Comparison of ENCODE assay signal across 17 cellular contexts in the genomic region with DNA sequence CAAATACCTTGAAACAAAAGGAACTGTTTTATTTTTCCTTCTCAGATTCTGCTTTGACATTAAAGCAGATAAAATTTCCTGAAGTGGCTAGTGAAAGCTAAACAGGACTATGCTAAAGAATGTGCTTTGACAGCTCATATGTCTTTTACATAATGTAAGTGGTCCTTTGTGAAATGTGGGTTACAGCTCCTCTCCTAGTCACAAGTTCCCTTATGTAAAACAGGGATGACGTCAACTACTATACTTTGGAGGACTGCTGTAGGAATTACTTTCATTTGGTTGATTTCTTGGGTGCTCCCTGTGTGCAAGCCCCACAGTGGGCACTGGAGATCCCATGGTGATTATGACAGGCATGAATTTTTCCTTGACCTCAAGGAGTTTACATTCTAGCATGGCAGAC.
"Had no signal": no experiment of that assay in that cellular context is flagged by ENCODE, and none has a peak within 500 bp of the region (broad histone marks: within the 10 kb centered on the region; RNA-seq: fewer than 3 reads in every experiment).

No MANE protein-coding gene starts in this region.

- H3K9me3 Mint-ChIP-seq: activated CD8-positive, alpha-beta T cell treated with anti-CD3 and anti-CD28 coated beads for 36 hours; activated naive CD8-positive, alpha-beta T cell treated with anti-CD3 and anti-CD28 coated beads, Interleukin-2, amount 10 ng/mL, durations not matched to agents 7 days and 5 days; activated T-cell treated with anti-CD3 and anti-CD28 coated beads, Interleukin-2, amount 50 U/mL, for 72 hours; stimulated activated effector memory CD8-positive, alpha-beta T cell treated with anti-CD3 and anti-CD28 coated beads, Interleukin-12 subunit alpha, Interleukin-12 subunit beta, amount 100 ng/mL, for 72 hours had no signal

- H3K27ac Mint-ChIP-seq: activated CD8-positive, alpha-beta T cell treated with anti-CD3 and anti-CD28 coated beads for 36 hours; activated naive CD8-positive, alpha-beta T cell treated with anti-CD3 and anti-CD28 coated beads, Interleukin-2, amount 10 ng/mL, durations not matched to agents 7 days and 5 days; activated T-cell treated with anti-CD3 and anti-CD28 coated beads, Interleukin-2, amount 50 U/mL, for 72 hours; naive thymus-derived CD4-positive, alpha-beta T cell; stimulated activated effector memory CD8-positive, alpha-beta T cell treated with anti-CD3 and anti-CD28 coated beads, Interleukin-12 subunit alpha, Interleukin-12 subunit beta, amount 100 ng/mL, for 72 hours had no signal

- H3K4me1 Mint-ChIP-seq: naive thymus-derived CD4-positive, alpha-beta T cell; stimulated activated effector memory CD8-positive, alpha-beta T cell treated with anti-CD3 and anti-CD28 coated beads, Interleukin-12 subunit alpha, Interleukin-12 subunit beta, amount 100 ng/mL, for 72 hours had no signal

- H3K27me3 ChIP-seq: colonic mucosa, tibial nerve had no signal

- H3K4me3 ChIP-seq: colonic mucosa, smooth muscle cell, tibial nerve had no signal

- H3K36me3 Mint-ChIP-seq: activated naive CD8-positive, alpha-beta T cell treated with anti-CD3 and anti-CD28 coated beads, Interleukin-2, amount 10 ng/mL, durations not matched to agents 7 days and 5 days; naive thymus-derived CD4-positive, alpha-beta T cell; stimulated activated effector memory CD8-positive, alpha-beta T cell treated with anti-CD3 and anti-CD28 coated beads, Interleukin-12 subunit alpha, Interleukin-12 subunit beta, amount 100 ng/mL, for 72 hours had no signal

- H3K27ac ChIP-seq: colonic mucosa, neutrophil, tibial nerve, VCaP had no signal

- H3K36me3 ChIP-seq: colonic mucosa, neutrophil, tibial nerve had no signal

- DNase-seq: activated CD4-positive, alpha-beta T cell treated with anti-CD3 and anti-CD28 coated beads for 4 hours; activated CD8-positive, alpha-beta memory T cell treated with anti-CD3 and anti-CD28 coated beads, Interleukin-2, amount 50 U/mL, for 4 hours; activated CD8-positive, alpha-beta T cell treated with anti-CD3 and anti-CD28 coated beads for 36 hours; activated gamma-delta T cell treated with Interleukin-2 at 50 U/mL for 16 hours; activated naive CD8-positive, alpha-beta T cell treated with anti-CD3 and anti-CD28 coated beads, Interleukin-2, amount 10 ng/mL, durations not matched to agents 7 days and 5 days; activated T-cell treated with anti-CD3 and anti-CD28 coated beads, Interleukin-2, amount 50 U/mL, for 72 hours; colonic mucosa; effector CD4-positive, alpha-beta T cell; hypothalamus; naive thymus-derived CD4-positive, alpha-beta T cell; posterior cingulate gyrus; T1000 had no signal

- H3K4me2 ChIP-seq: smooth muscle cell had no signal

- H3K4me3 Mint-ChIP-seq: activated CD8-positive, alpha-beta T cell treated with anti-CD3 and anti-CD28 coated beads for 36 hours; activated naive CD8-positive, alpha-beta T cell treated with anti-CD3 and anti-CD28 coated beads, Interleukin-2, amount 10 ng/mL, durations not matched to agents 7 days and 5 days; activated T-cell treated with anti-CD3 and anti-CD28 coated beads, Interleukin-2, amount 50 U/mL, for 72 hours; naive thymus-derived CD4-positive, alpha-beta T cell; stimulated activated effector memory CD8-positive, alpha-beta T cell treated with anti-CD3 and anti-CD28 coated beads, Interleukin-12 subunit alpha, Interleukin-12 subunit beta, amount 100 ng/mL, for 72 hours had no signal

- H3K27me3 Mint-ChIP-seq: activated naive CD8-positive, alpha-beta T cell treated with anti-CD3 and anti-CD28 coated beads, Interleukin-2, amount 10 ng/mL, durations not matched to agents 7 days and 5 days had no signal

- H3K9me3 ChIP-seq: colonic mucosa, neutrophil, tibial nerve had no signal

- ATAC-seq: activated CD8-positive, alpha-beta T cell treated with anti-CD3 and anti-CD28 coated beads for 36 hours; activated T-cell treated with anti-CD3 and anti-CD28 coated beads, Interleukin-2, amount 50 U/mL, for 72 hours; naive thymus-derived CD4-positive, alpha-beta T cell; stimulated activated effector memory CD8-positive, alpha-beta T cell treated with anti-CD3 and anti-CD28 coated beads, Interleukin-12 subunit alpha, Interleukin-12 subunit beta, amount 100 ng/mL, for 72 hours had no signal

- H3K4me1 ChIP-seq: colonic mucosa, tibial nerve had no signal
